Comparison of ENCODE assay signal across 1 cellular context in genomic region chr7:100382490-100382853, GRCh38. TPM values are rescaled to one million over a fixed set of nuclear protein-coding genes. Genes with fewer than 3 reads are reported as not detected.
"Had no signal": no experiment of that assay in that cellular context is flagged by ENCODE, and none has a peak within 500 bp of the region (broad histone marks: within the 10 kb centered on the region; RNA-seq: fewer than 3 reads in every experiment).

No MANE protein-coding gene starts in this region.

RNA-seq across cellular contexts. Expression of gene PILRA, which starts 9.2 kb away (rescaled TPM):
- total RNA-seq: epithelial cell of proximal tubule had no signal
